8 cellular contexts compared by ENCODE assay signal in the genomic region with DNA sequence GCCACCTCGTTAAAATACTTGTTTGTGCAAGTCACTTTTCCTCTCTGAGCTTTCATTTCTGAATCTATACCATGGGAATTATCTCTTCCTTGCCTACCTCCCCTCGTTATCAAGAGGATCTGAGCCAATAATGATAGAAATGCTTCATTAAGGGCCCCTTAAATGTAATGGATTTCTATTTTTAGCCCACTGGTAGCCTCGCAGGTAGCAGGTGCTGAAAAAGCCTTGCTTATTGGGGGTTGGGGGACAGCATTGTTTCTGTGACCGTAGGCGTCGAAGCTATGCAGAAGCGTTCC. TPM values are rescaled to one million over a fixed set of nuclear protein-coding genes. Genes with fewer than 3 reads are reported as not detected.
DNase-seq lines count a peak whose midpoint lies in the region; TF ChIP-seq lines count a peak whose summit lies in the region.

No MANE protein-coding gene starts in this region.

- no peaks in the 10 kb centered on the region for H3K9me3 Mint-ChIP-seq in dendritic cell treated with granulocyte-macrophage colony-stimulating factor and Interleukin-4, amounts not matched to agents 40 ng/mL and 50 ng/mL, for 4 days
- no peaks in the 10 kb centered on the region for H3K9me3 Mint-ChIP-seq in nephron progenitor cell

- H3K36me3 Mint-ChIP-seq in dendritic cell treated with granulocyte-macrophage colony-stimulating factor and Interleukin-4, amounts not matched to agents 40 ng/mL and 50 ng/mL, for 4 days (ENCODE audit: low read depth) = peaks cover 26% of the 10 kb centered on the region
- peaks cover 3% of the 10 kb centered on the region for H3K36me3 Mint-ChIP-seq in nephron progenitor cell (ENCODE audit: low read depth)

- H3K27me3 Mint-ChIP-seq in dendritic cell treated with granulocyte-macrophage colony-stimulating factor and Interleukin-4, amounts not matched to agents 40 ng/mL and 50 ng/mL, for 4 days = no peaks in the 10 kb centered on the region
- H3K27me3 Mint-ChIP-seq in nephron progenitor cell (ENCODE audit: low read depth, poor library complexity) = peaks cover 4% of the 10 kb centered on the region

- H3K27ac ChIP-seq in BLaER1 = peak overlapping the region; percentile 79

- DNase-seq in Jurkat, Clone E6-1 (ENCODE audit: low read depth, low spot score) = no peak
- DNase-seq in nephron progenitor cell (no peak), DMS114 treated with DMSO at 0.1 percent for 48 hours (lab: John Stamatoyannopoulos, UW; ENCODE audit: unreplicated experiment) (no peak), posterior cingulate gyrus (no peak), NCI-H2227 treated with DMSO at 0.1 percent for 48 hours (lab: John Stamatoyannopoulos, UW) (no peak), COLO668 (lab: John Stamatoyannopoulos, UW; ENCODE audit: unreplicated experiment) (no peak)

- H3K4me3 Mint-ChIP-seq in dendritic cell treated with granulocyte-macrophage colony-stimulating factor and Interleukin-4, amounts not matched to agents 40 ng/mL and 50 ng/mL, for 4 days = peak overlapping the region; percentile 86
- peak overlapping the region; percentile 96 for H3K4me3 Mint-ChIP-seq in nephron progenitor cell

- H3K27me3 ChIP-seq in BLaER1 = no peaks in the 10 kb centered on the region

- peaks cover 26% of the 10 kb centered on the region for H3K4me1 ChIP-seq in BLaER1

- intact Hi-C loops in dendritic cell treated with granulocyte-macrophage colony-stimulating factor and Interleukin-4, amounts not matched to agents 40 ng/mL and 50 ng/mL, for 4 days (cut with micrococcal nuclease) = loop anchor here (5.0 kb wide), 3 partner anchors 46 to 191 kb away; no protein-coding TSS in a partner anchor
- intact Hi-C loops in posterior cingulate gyrus (cut with DNase I) = loop anchor here (5.0 to 10.0 kb wide), 2 partner anchors 141 to 531 kb away; partner anchors contain the start of gene C15orf61

- H3K36me3 ChIP-seq in BLaER1 = no peaks in the 10 kb centered on the region

- peak overlapping the region; percentile 93 for H3K27ac Mint-ChIP-seq in dendritic cell treated with granulocyte-macrophage colony-stimulating factor and Interleukin-4, amounts not matched to agents 40 ng/mL and 50 ng/mL, for 4 days
- no peak overlapping the region for H3K27ac Mint-ChIP-seq in nephron progenitor cell

- H3K4me2 ChIP-seq in BLaER1 = peak overlapping the region; percentile 92

- peak overlapping the region; percentile 76; the same call in 1 of the 2 replicates for H3K9ac ChIP-seq in BLaER1

- H3K4me1 Mint-ChIP-seq in dendritic cell treated with granulocyte-macrophage colony-stimulating factor and Interleukin-4, amounts not matched to agents 40 ng/mL and 50 ng/mL, for 4 days (ENCODE audit: low read depth) = peaks cover 32% of the 10 kb centered on the region
- peaks cover 40% of the 10 kb centered on the region for H3K4me1 Mint-ChIP-seq in nephron progenitor cell

- no peaks in the 10 kb centered on the region for H3K9me3 ChIP-seq in BLaER1

- H3K4me3 ChIP-seq in BLaER1 = peak overlapping the region; percentile 92
- H3K4me3 ChIP-seq in Jurkat, Clone E6-1 (ENCODE audit: low read length) = peak overlapping the region; percentile 15

- TF ChIP-seq CTCF in nephron progenitor cell (IDR thresholded peaks at IDR 0.05) = no peak

- peaks cover 42% of the 10 kb centered on the region for H4K20me1 ChIP-seq in BLaER1

RNA-seq across cellular contexts. Expression of gene PIAS1, which starts 0.5 kb away (rescaled TPM):
- polyA plus RNA-seq in Jurkat, Clone E6-1 (2012; ENCODE audit: insufficient read depth, insufficient read length) = 47.0 TPM
